In genomic region chr1:207805841-207806421, GRCh38 we compare ENCODE assay signal across 7 cellular contexts. TPM values are rescaled to one million over a fixed set of nuclear protein-coding genes. Genes with fewer than 3 reads are reported as not detected.
DNase-seq lines count a peak whose midpoint lies in the region; ATAC-seq and TF ChIP-seq lines count a peak whose summit lies in the region.

No MANE protein-coding gene starts in this region.

- H3K4me3 ChIP-seq in mammary epithelial cell (replicated peaks in 1 of 3; ENCODE audit: insufficient read depth in 1 of 3, low read depth in 2 of 3, low read length in 3 of 3) = peak overlapping the region in 1 of 3 experiments; percentile 7
- no peak overlapping the region for H3K4me3 ChIP-seq in right lobe of liver
- H3K4me3 ChIP-seq in thyroid gland (replicated peaks in 1 of 3) = no peak overlapping the region

- intact Hi-C loops in mammary epithelial cell (cut with micrococcal nuclease) = no loop called here
- intact Hi-C loops in right lobe of liver (cut with DNase I) = no loop called here
- intact Hi-C loops in thyroid gland (cut with DNase I) = loop anchor here (10.0 kb wide), 1 partner anchor 161 kb away; the partner anchor contains the start of gene CR1L

- WGBS in mammary epithelial cell (ENCODE audit: low coverage, missing lambda C conversion rate) = 20% methylated on average over 5 of the region's 5 CpGs
- 20% methylated on average over 2 of the region's 5 CpGs for WGBS in right lobe of liver (ENCODE audit: insufficient coverage, low coverage, low lambda C conversion rate, missing lambda C conversion rate)
- WGBS in thyroid gland, 2 donors = 56 to 76% methylated on average over 5 of the region's 5 CpGs

- TF ChIP-seq POLR2A in right lobe of liver (IDR thresholded peaks at IDR 0.05) = no peak
- TF ChIP-seq POLR2A in thyroid gland (IDR thresholded peaks at IDR 0.05) = no peak

- H3K4me2 ChIP-seq in mammary epithelial cell (ENCODE audit: insufficient read depth, low read depth, low read length) = peak overlapping the region; percentile 50

- H3K36me3 ChIP-seq in mammary epithelial cell (ENCODE audit: insufficient read depth, low read length) (peaks cover 1% of the 10 kb centered on the region), right lobe of liver (peaks cover 0 to 90% (median 46%) of the 10 kb centered on the region in 4 donors), thyroid gland (peaks cover 78 to 80% of the 10 kb centered on the region in 2 donors)

- CTCF ChIA-PET in mammary epithelial cell (lab: Charles Lee; ENCODE audit: low non-redundant PET) = no interaction called here
- CTCF ChIA-PET in HEK293T (lab: Yijun Ruan, JAX) = no interaction called here

- in situ Hi-C loops in mammary epithelial cell (cut with MboI; ENCODE audit: low sequenced_read_pairs in 2 of 2) = no loop called here

- POLR2A ChIA-PET in HEK293T (lab: Yijun Ruan, JAX) = no interaction called here

- peak; percentile 16 to 61 (median 54) for ATAC-seq in right lobe of liver

- no peaks in the 10 kb centered on the region for H4K20me1 ChIP-seq in mammary epithelial cell (ENCODE audit: insufficient read depth, low read length)

- no peaks in the 10 kb centered on the region for H3K9me3 ChIP-seq in mammary epithelial cell (replicated peaks; ENCODE audit: insufficient read depth, low read length)
- H3K9me3 ChIP-seq in right lobe of liver = no peaks in the 10 kb centered on the region
- H3K9me3 ChIP-seq in thyroid gland = no peaks in the 10 kb centered on the region

- H3K27me3 ChIP-seq in mammary epithelial cell (ENCODE audit: insufficient read depth, low read length) (no peaks in the 10 kb centered on the region), right lobe of liver (no peaks in the 10 kb centered on the region), thyroid gland (no peaks in the 10 kb centered on the region)

- H3K79me2 ChIP-seq in mammary epithelial cell (ENCODE audit: insufficient read depth, low read length) = peaks cover 20% of the 10 kb centered on the region

- dilution Hi-C loops in mammary epithelial cell (cut with HindIII; ENCODE audit: low sequenced_read_pairs) = no loop called here

- DNase-seq in M059J (ENCODE audit: low read depth) = peak; percentile 95
- DNase-seq in mammary epithelial cell = peak; percentile 91
- peak in 1 of 3 donors; percentile 67 for DNase-seq in right lobe of liver
- DNase-seq in thyroid gland = peak; percentile 61 to 70
- no peak for DNase-seq in NCI-H748 treated with DMSO at 0.1 percent for 48 hours (lab: John Stamatoyannopoulos, UW)
- DNase-seq in NOMO-1 treated with dmso at 0.1 percent for 144 hours (lab: John Stamatoyannopoulos, UW; ENCODE audit: unreplicated experiment) = no peak
- no peak for DNase-seq in HEK293T (ENCODE audit: extremely low spot score)

- peak overlapping the region; percentile 21 for H3K9ac ChIP-seq in mammary epithelial cell (ENCODE audit: insufficient read depth, low read length)

- no TSS peak for BruUV-seq in mammary epithelial cell (replicated peaks; lab: Mats Ljungman, UMichigan)

- H3K4me1 ChIP-seq in mammary epithelial cell (ENCODE audit: insufficient read depth, low read length) = peaks cover 58% of the 10 kb centered on the region
- H3K4me1 ChIP-seq in right lobe of liver = peaks cover 0 to 55% (median 18%) of the 10 kb centered on the region in 4 donors
- H3K4me1 ChIP-seq in thyroid gland = peaks cover 21 to 77% of the 10 kb centered on the region in 2 donors

- no peak for TF ChIP-seq CTCF in mammary epithelial cell (conservative IDR thresholded peaks at IDR 0.05 in 1 of 2, IDR thresholded peaks at IDR 0.05 in 1 of 2; ENCODE audit: extremely low read depth in 1 of 2, insufficient read depth in 1 of 2, low read depth in 1 of 2, low read length in 2 of 2)
- TF ChIP-seq CTCF in right lobe of liver (IDR thresholded peaks at IDR 0.05) = no peak
- no peak for TF ChIP-seq CTCF in thyroid gland (IDR thresholded peaks at IDR 0.05)

- peak overlapping the region; percentile 72 for H2AFZ ChIP-seq in mammary epithelial cell (ENCODE audit: low read depth, low read length)

- H3K27ac ChIP-seq in mammary epithelial cell (ENCODE audit: insufficient read depth, low read depth, low read length) (peak overlapping the region; percentile 96), right lobe of liver (peak overlapping the region; percentile 6 to 52 (median 47)), thyroid gland (peak overlapping the region; percentile 38 to 82 (median 78))

TF ChIP-seq in HEK293T, 16 proteins besides CTCF, POLR2A, EP300 and RAD21:
- no peak for TF ChIP-seq LEF1 (IDR thresholded peaks at IDR 0.05; ENCODE audit: borderline replicate concordance)
- no peak for TF ChIP-seq TARDBP (IDR thresholded peaks at IDR 0.05)
- TF ChIP-seq CTBP1 (IDR thresholded peaks at IDR 0.05; ENCODE audit: borderline replicate concordance) = no peak

RNA-seq across cellular contexts. Expression of gene CD46, which starts 54.1 kb away (rescaled TPM):
- 84.3 and 114 TPM in 2 replicates for total RNA-seq in M059J (2014; rRNA removed; shearing (Covaris generic))
- 100 to 1,000 TPM; 158 to 159 TPM for total RNA-seq in mammary epithelial cell
- 85.1 TPM for polyA plus RNA-seq in mammary epithelial cell
- 71.8 TPM for polyA minus RNA-seq in mammary epithelial cell
- total RNA-seq in right lobe of liver = 100 to 1,000 TPM in 5 of 6 experiments, 10 to 100 TPM in 1; 99.3 to 133 (median 114) TPM
- total RNA-seq in thyroid gland = 100 to 1,000 TPM; 135 to 275 (median 180) TPM

Comparison
In these comparisons a context has a peak if more than half of its experiments do, and no peak if none do; other contexts are left out.
1. DNase-seq: peak in M059J (single experiment), mammary epithelial cell (single experiment) and thyroid gland (2 of 2); none in NCI-H748 treated with DMSO at 0.1 percent for 48 hours (single experiment), NOMO-1 treated with dmso at 0.1 percent for 144 hours (single experiment) and HEK293T (single experiment).
2. Peak in every context shown above with its lines, with median percentiles within 50 percentile points of each other: H3K27ac ChIP-seq.